In genomic region chr15:59896652-59897051, GRCh38 we compare ENCODE assay signal across 32 cellular contexts.
"Had no signal": no experiment of that assay in that cellular context is flagged by ENCODE, and none has a peak within 500 bp of the region (broad histone marks: within the 10 kb centered on the region; RNA-seq: fewer than 3 reads in every experiment).

No MANE protein-coding gene starts in this region.

- H3K27me3 Mint-ChIP-seq: stimulated activated naive CD8-positive, alpha-beta T cell treated with anti-CD3 and anti-CD28 coated beads, Interleukin-15, amount 100 ng/mL, for 72 hours had no signal

- H3K4me3 Mint-ChIP-seq: activated CD4-positive, alpha-beta memory T cell treated with anti-CD3 and anti-CD28 coated beads for 36 hours; activated naive CD4-positive, alpha-beta T cell treated with anti-CD3 and anti-CD28 coated beads, Interleukin-2, amount 50 U/mL, for 24 hours; activated naive CD8-positive, alpha-beta T cell treated with anti-CD3 and anti-CD28 coated beads, Interleukin-2, amount 50 U/mL, for 24 hours; activated T-cell treated with anti-CD3 and anti-CD28 coated beads, Interleukin-2, amount 50 U/mL, for 4 hours; activated T-helper 17 cell treated with anti-CD3 and anti-CD28 coated beads, Interleukin-2, amount 50 U/mL, for 72 hours; immature natural killer cell; naive thymus-derived CD4-positive, alpha-beta T cell; stimulated activated memory B cell treated with anti-CD40 and anti-IgM and Interleukin-4, amounts not matched to agents 10 μg/mL and 1 μg/mL and 100 μg/mL, for 72 hours; stimulated activated naive CD8-positive, alpha-beta T cell treated with anti-CD3 and anti-CD28 coated beads, Interleukin-15, amount 100 ng/mL, for 72 hours; T-helper 2 cell treated with Interferon-gamma antibody and Interleukin-4, amounts not matched to agents 5 μg/mL and 100 μg/mL, for 36 hours; type B pancreatic cell had no signal

- H3K27ac ChIP-seq: breast epithelium, heart left ventricle, ovary, psoas muscle, vagina had no signal

- H3K36me3 ChIP-seq: breast epithelium, heart left ventricle, ovary, vagina had no signal

- H3K4me1 ChIP-seq: breast epithelium, heart left ventricle, psoas muscle, vagina had no signal

- DNase-seq: activated CD4-positive, alpha-beta memory T cell treated with anti-CD3 and anti-CD28 coated beads for 36 hours; activated CD4-positive, alpha-beta T cell treated with anti-CD3 and anti-CD28 coated beads for 48 hours; activated CD8-positive, alpha-beta memory T cell treated with anti-CD3 and anti-CD28 coated beads, Interleukin-2, amount 50 U/mL, for 48 hours; activated gamma-delta T cell treated with Interleukin-2 at 50 U/mL for 16 hours; activated naive CD8-positive, alpha-beta T cell treated with anti-CD3 and anti-CD28 coated beads, Interleukin-2, amount 50 U/mL, for 24 hours; activated T-cell treated with anti-CD3 and anti-CD28 coated beads, Interleukin-2, amount 50 U/mL, for 4 hours; amygdala; central memory CD4-positive, alpha-beta T cell; foreskin fibroblast; heart left ventricle; hypothalamus; immature natural killer cell; kidney; left colon; midbrain; naive thymus-derived CD4-positive, alpha-beta T cell; ovary; psoas muscle; stimulated activated CD4-positive, alpha-beta T cell treated with anti-CD3 and anti-CD28 coated beads, Interleukin-1b, Interleukin-23, amount 100 ng/mL, for 48 hours; stimulated activated CD4-positive, alpha-beta T cell treated with anti-CD3 and anti-CD28 coated beads, Interleukin-4, amount 100 ng/mL, for 4 hours; stimulated activated CD8-positive, alpha-beta memory T cell treated with anti-CD3 and anti-CD28 coated beads, Interleukin-4, amount 100 ng/mL, for 48 hours; stimulated activated naive CD8-positive, alpha-beta T cell treated with anti-CD3 and anti-CD28 coated beads, Interleukin-15, amount 100 ng/mL, for 72 hours; substantia nigra had no signal

- H3K36me3 Mint-ChIP-seq: activated CD4-positive, alpha-beta memory T cell treated with anti-CD3 and anti-CD28 coated beads for 36 hours; activated naive CD4-positive, alpha-beta T cell treated with anti-CD3 and anti-CD28 coated beads, Interleukin-2, amount 50 U/mL, for 24 hours; immature natural killer cell; naive thymus-derived CD4-positive, alpha-beta T cell; stimulated activated memory B cell treated with anti-CD40 and anti-IgM and Interleukin-4, amounts not matched to agents 10 μg/mL and 1 μg/mL and 100 μg/mL, for 72 hours; type B pancreatic cell had no signal

- H3K9me3 Mint-ChIP-seq: activated CD4-positive, alpha-beta memory T cell treated with anti-CD3 and anti-CD28 coated beads for 36 hours; activated naive CD4-positive, alpha-beta T cell treated with anti-CD3 and anti-CD28 coated beads, Interleukin-2, amount 50 U/mL, for 24 hours; activated naive CD8-positive, alpha-beta T cell treated with anti-CD3 and anti-CD28 coated beads, Interleukin-2, amount 50 U/mL, for 24 hours; activated T-cell treated with anti-CD3 and anti-CD28 coated beads, Interleukin-2, amount 50 U/mL, for 4 hours; naive thymus-derived CD4-positive, alpha-beta T cell; stimulated activated memory B cell treated with anti-CD40 and anti-IgM and Interleukin-4, amounts not matched to agents 10 μg/mL and 1 μg/mL and 100 μg/mL, for 72 hours; stimulated activated naive CD8-positive, alpha-beta T cell treated with anti-CD3 and anti-CD28 coated beads, Interleukin-15, amount 100 ng/mL, for 72 hours; T-helper 2 cell treated with Interferon-gamma antibody and Interleukin-4, amounts not matched to agents 5 μg/mL and 100 μg/mL, for 36 hours; type B pancreatic cell had no signal

- H3K27ac Mint-ChIP-seq: activated CD4-positive, alpha-beta memory T cell treated with anti-CD3 and anti-CD28 coated beads for 36 hours; activated naive CD4-positive, alpha-beta T cell treated with anti-CD3 and anti-CD28 coated beads, Interleukin-2, amount 50 U/mL, for 24 hours; activated naive CD8-positive, alpha-beta T cell treated with anti-CD3 and anti-CD28 coated beads, Interleukin-2, amount 50 U/mL, for 24 hours; activated T-helper 17 cell treated with anti-CD3 and anti-CD28 coated beads, Interleukin-2, amount 50 U/mL, for 72 hours; immature natural killer cell; naive thymus-derived CD4-positive, alpha-beta T cell; stimulated activated memory B cell treated with anti-CD40 and anti-IgM and Interleukin-4, amounts not matched to agents 10 μg/mL and 1 μg/mL and 100 μg/mL, for 72 hours; T-helper 2 cell treated with Interferon-gamma antibody and Interleukin-4, amounts not matched to agents 5 μg/mL and 100 μg/mL, for 36 hours; type B pancreatic cell had no signal

- ATAC-seq: activated naive CD8-positive, alpha-beta T cell treated with anti-CD3 and anti-CD28 coated beads, Interleukin-2, amount 50 U/mL, for 24 hours; activated T-cell treated with anti-CD3 and anti-CD28 coated beads, Interleukin-2, amount 50 U/mL, for 4 hours; activated T-helper 17 cell treated with anti-CD3 and anti-CD28 coated beads, Interleukin-2, amount 50 U/mL, for 72 hours; esophagus mucosa; heart left ventricle; left colon; naive thymus-derived CD4-positive, alpha-beta T cell; psoas muscle; stimulated activated memory B cell treated with anti-CD40 and anti-IgM and Interleukin-4, amounts not matched to agents 10 μg/mL and 1 μg/mL and 100 μg/mL, for 72 hours; stimulated activated naive CD8-positive, alpha-beta T cell treated with anti-CD3 and anti-CD28 coated beads, Interleukin-15, amount 100 ng/mL, for 72 hours had no signal

- H3K27me3 ChIP-seq: ovary, vagina had no signal

- H3K9me3 ChIP-seq: breast epithelium, heart left ventricle, ovary, psoas muscle, vagina had no signal

- H3K4me1 Mint-ChIP-seq: activated naive CD4-positive, alpha-beta T cell treated with anti-CD3 and anti-CD28 coated beads, Interleukin-2, amount 50 U/mL, for 24 hours; activated naive CD8-positive, alpha-beta T cell treated with anti-CD3 and anti-CD28 coated beads, Interleukin-2, amount 50 U/mL, for 24 hours; activated T-helper 17 cell treated with anti-CD3 and anti-CD28 coated beads, Interleukin-2, amount 50 U/mL, for 72 hours; immature natural killer cell; stimulated activated memory B cell treated with anti-CD40 and anti-IgM and Interleukin-4, amounts not matched to agents 10 μg/mL and 1 μg/mL and 100 μg/mL, for 72 hours; stimulated activated naive CD8-positive, alpha-beta T cell treated with anti-CD3 and anti-CD28 coated beads, Interleukin-15, amount 100 ng/mL, for 72 hours had no signal

- H3K4me3 ChIP-seq: breast epithelium, heart left ventricle, ovary, psoas muscle, smooth muscle cell, vagina had no signal
